11 cellular contexts compared by ENCODE assay signal in genomic region chr3:122322095-122323075, GRCh38. TPM values are rescaled to one million over a fixed set of nuclear protein-coding genes. Genes with fewer than 3 reads are reported as not detected.
DNase-seq lines count a peak whose midpoint lies in the region; ATAC-seq and TF ChIP-seq lines count a peak whose summit lies in the region.
"Had no signal": no experiment of that assay in that cellular context is flagged by ENCODE, and none has a peak within 500 bp of the region (broad histone marks: within the 10 kb centered on the region; RNA-seq: fewer than 3 reads in every experiment).

No MANE protein-coding gene starts in this region.

- H3K9me3 ChIP-seq in spleen, result peaks cover 0 to 24% (median 17%) of the 10 kb centered on the region in 8 donors

- peaks cover 2% of the 10 kb centered on the region for H3K27me3 Mint-ChIP-seq in activated CD4-positive, alpha-beta T cell treated with anti-CD3 and anti-CD28 coated beads, Interleukin-2, amount 10 ng/mL, durations not matched to agents 24 days and 14 days

- peak; percentile 19 for DNase-seq in activated CD4-positive, alpha-beta T cell treated with anti-CD3 and anti-CD28 coated beads for 48 hours
- no peak for DNase-seq in activated CD4-positive, alpha-beta T cell treated with anti-CD3 and anti-CD28 coated beads for 1 hour
- peak; percentile 87 for DNase-seq in activated CD4-positive, alpha-beta T cell treated with anti-CD3 and anti-CD28 coated beads, Interleukin-2, amount 10 ng/mL, durations not matched to agents 24 days and 14 days
- peak; percentile 32 for DNase-seq in stimulated activated CD8-positive, alpha-beta memory T cell treated with anti-CD3 and anti-CD28 coated beads, Interleukin-4, amount 100 ng/mL, for 48 hours
- DNase-seq in inferior parietal cortex (ENCODE audit: extremely low spot score) (no peak), spleen (no peak)
- DNase-seq: NCI-H187 treated with DMSO at 0.1 percent for 48 hours had no signal

- no peak overlapping the region for H3K4me3 ChIP-seq in spleen

- WGBS in spleen, 5 donors, result 51 to 80% (median 64%) methylated on average over 5 of the region's 5 CpGs

- no peaks in the 10 kb centered on the region for H3K4me1 ChIP-seq in spleen

- H3K9me3 Mint-ChIP-seq in activated CD4-positive, alpha-beta T cell treated with anti-CD3 and anti-CD28 coated beads, Interleukin-2, amount 10 ng/mL, durations not matched to agents 24 days and 14 days, result peaks cover 13% of the 10 kb centered on the region

- TF ChIP-seq CTCF in spleen (IDR thresholded peaks at IDR 0.05 in 8 of 11, conservative IDR thresholded peaks at IDR 0.05 in 3 of 11), result no peak

- H3K36me3 ChIP-seq in spleen, result no peaks in the 10 kb centered on the region

- peaks cover 24% of the 10 kb centered on the region for H3K4me1 Mint-ChIP-seq in activated CD4-positive, alpha-beta T cell treated with anti-CD3 and anti-CD28 coated beads, Interleukin-2, amount 10 ng/mL, durations not matched to agents 24 days and 14 days

- no peaks in the 10 kb centered on the region for H3K27me3 ChIP-seq in spleen (replicated peaks in 1 of 7)

- peak overlapping the region; percentile 24 for H3K4me3 Mint-ChIP-seq in activated CD4-positive, alpha-beta T cell treated with anti-CD3 and anti-CD28 coated beads, Interleukin-2, amount 10 ng/mL, durations not matched to agents 24 days and 14 days

- intact Hi-C loops in activated CD4-positive, alpha-beta T cell treated with anti-CD3 and anti-CD28 coated beads, Interleukin-2, amount 10 ng/mL, durations not matched to agents 24 days and 14 days (cut with micrococcal nuclease), result loop anchor here (1.0 to 2.0 kb wide), 2 partner anchors 24 to 43 kb away; no protein-coding TSS in a partner anchor
- intact Hi-C loops in spleen (cut with DNase I; ENCODE audit: low total_unique reads), result no loop called here

- H3K36me3 Mint-ChIP-seq in activated CD4-positive, alpha-beta T cell treated with anti-CD3 and anti-CD28 coated beads, Interleukin-2, amount 10 ng/mL, durations not matched to agents 24 days and 14 days (ENCODE audit: low read depth), result peaks cover 2% of the 10 kb centered on the region

- peak overlapping the region; percentile 73 for H3K27ac Mint-ChIP-seq in activated CD4-positive, alpha-beta T cell treated with anti-CD3 and anti-CD28 coated beads, Interleukin-2, amount 10 ng/mL, durations not matched to agents 24 days and 14 days

- ATAC-seq in HG02798 (IDR thresholded peaks at IDR 0.05; ENCODE audit: poor library complexity, unreplicated experiment) (peak; percentile 78), HG03280 (IDR thresholded peaks at IDR 0.05; ENCODE audit: unreplicated experiment) (no peak)

- no peak for TF ChIP-seq POLR2A in spleen (IDR thresholded peaks at IDR 0.05)

- H3K27ac ChIP-seq in spleen, result no peak overlapping the region

RNA-seq across cellular contexts. Expression of gene CSTA, which starts 2.7 kb away (rescaled TPM):
- total RNA-seq in activated CD4-positive, alpha-beta T cell treated with anti-CD3 and anti-CD28 coated beads, Interleukin-2, amount 10 ng/mL, durations not matched to agents 24 days and 14 days, result not detected in 2 replicates
- 10 to 100 TPM in 4 of 7 donors, 1 to 10 TPM in 3; 6.4 to 21.1 (median 11.4) TPM for total RNA-seq in spleen
- polyA plus RNA-seq in spleen, result 10 to 100 TPM; 20.1 to 46.1 (median 41.9) TPM
- total RNA-seq: lung microvascular endothelial cell, renal cortical epithelial cell had no signal

Comparison
In these comparisons a context has a peak if more than half of its experiments do, and no peak if none do; other contexts are left out.
1. DNase-seq: peak in activated CD4-positive, alpha-beta T cell treated with anti-CD3 and anti-CD28 coated beads for 48 hours (single experiment), activated CD4-positive, alpha-beta T cell treated with anti-CD3 and anti-CD28 coated beads, Interleukin-2, amount 10 ng/mL, durations not matched to agents 24 days and 14 days (single experiment) and stimulated activated CD8-positive, alpha-beta memory T cell treated with anti-CD3 and anti-CD28 coated beads, Interleukin-4, amount 100 ng/mL, for 48 hours (single experiment); none in activated CD4-positive, alpha-beta T cell treated with anti-CD3 and anti-CD28 coated beads for 1 hour (single experiment), inferior parietal cortex (single experiment) and spleen (single experiment).